17 cellular contexts compared by ENCODE assay signal in the genomic region with DNA sequence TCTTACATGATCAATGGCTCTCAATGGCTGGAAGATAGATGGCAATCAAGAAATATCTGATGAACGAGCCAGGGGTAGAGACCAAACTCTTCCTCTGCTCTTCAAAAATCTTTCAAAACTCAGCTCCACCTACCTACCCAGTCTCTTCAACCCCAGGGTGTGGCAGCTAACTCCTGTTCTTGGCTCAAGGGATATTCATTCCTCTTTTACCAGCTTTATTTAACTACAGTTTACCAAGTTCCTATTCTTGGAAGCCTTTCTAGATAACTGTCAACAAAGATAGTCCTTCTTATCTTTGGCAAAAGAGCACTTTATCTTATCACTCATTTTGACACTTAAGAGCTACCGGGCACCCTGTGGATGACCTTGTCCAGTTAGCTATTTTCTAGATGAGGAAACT. TPM values are rescaled to one million over a fixed set of nuclear protein-coding genes. Genes with fewer than 3 reads are reported as not detected.
DNase-seq lines count a peak whose midpoint lies in the region; ATAC-seq and TF ChIP-seq lines count a peak whose summit lies in the region.
"Had no signal": no experiment of that assay in that cellular context is flagged by ENCODE, and none has a peak within 500 bp of the region (broad histone marks: within the 10 kb centered on the region; RNA-seq: fewer than 3 reads in every experiment).

No MANE protein-coding gene starts in this region.

- intact Hi-C loops in left ventricle myocardium superior (cut with micrococcal nuclease): no loop called here
- intact Hi-C loops in Right ventricle myocardium inferior (cut with DNase I): no loop called here

- H3K4me3 ChIP-seq in mesendoderm (ENCODE audit: low read length): no peak overlapping the region
- H3K4me3 ChIP-seq: BLaER1 treated with 17β-estradiol and CSF1 and Interleukin-3, amounts not matched to agents 10 nM and 100 nM; K562 had no signal

- H3K36me3 Mint-ChIP-seq in effector memory CD8-positive, alpha-beta T cell (ENCODE audit: insufficient read depth): peaks cover 8% of the 10 kb centered on the region
- H3K36me3 Mint-ChIP-seq in type B pancreatic cell: peaks cover 32% of the 10 kb centered on the region

- H3K56ac ChIP-seq in mesendoderm (ENCODE audit: low read length): no peak overlapping the region

- no peaks in the 10 kb centered on the region for H3K9me3 Mint-ChIP-seq in effector memory CD8-positive, alpha-beta T cell
- H3K9me3 Mint-ChIP-seq in type B pancreatic cell: peaks cover 4% of the 10 kb centered on the region
- H3K9me3 Mint-ChIP-seq: H9 had no signal

- no peak overlapping the region for H2BK15ac ChIP-seq in mesendoderm (replicated peaks; ENCODE audit: low read depth)

- H3K27me3 ChIP-seq in mesendoderm (ENCODE audit: insufficient read depth, low read length, poor library complexity): no peaks in the 10 kb centered on the region
- H3K27me3 ChIP-seq: BLaER1 treated with 17β-estradiol and CSF1 and Interleukin-3, amounts not matched to agents 10 nM and 100 nM had no signal

- H2AK5ac ChIP-seq in mesendoderm (ENCODE audit: low read length): no peak overlapping the region

- peak overlapping the region; percentile 8 to 47 for H3K27ac Mint-ChIP-seq in effector memory CD8-positive, alpha-beta T cell
- peak overlapping the region; percentile 44 for H3K27ac Mint-ChIP-seq in type B pancreatic cell
- H3K27ac Mint-ChIP-seq: B cell, H9 had no signal

- no peak overlapping the region for H4K5ac ChIP-seq in mesendoderm (ENCODE audit: low read length)

- H3K23ac ChIP-seq in mesendoderm (ENCODE audit: low read length): no peak overlapping the region

- no peak overlapping the region for H3K4me3 Mint-ChIP-seq in effector memory CD8-positive, alpha-beta T cell
- no peak overlapping the region for H3K4me3 Mint-ChIP-seq in type B pancreatic cell
- H3K4me3 Mint-ChIP-seq: B cell; CD4-positive, CD25-positive, alpha-beta regulatory T cell; H9 had no signal

- ATAC-seq in left ventricle myocardium superior (peak; percentile 29), Right ventricle myocardium inferior (no peak), HG02981 (IDR thresholded peaks at IDR 0.05; ENCODE audit: unreplicated experiment) (no peak), HG03039 (IDR thresholded peaks at IDR 0.05; ENCODE audit: unreplicated experiment) (no peak)
- ATAC-seq in effector memory CD8-positive, alpha-beta T cell (replicated peaks): no peak
- ATAC-seq: K562 had no signal

- H3K27ac ChIP-seq in mesendoderm (ENCODE audit: low read depth, low read length): no peak overlapping the region
- H3K27ac ChIP-seq: BLaER1 treated with 17β-estradiol and CSF1 and Interleukin-3, amounts not matched to agents 10 nM and 100 nM; HL-60 had no signal

- H3K4me1 ChIP-seq in mesendoderm (ENCODE audit: control insufficient read depth, low read depth, low read length): peaks cover 8% of the 10 kb centered on the region
- H3K4me1 ChIP-seq: BLaER1 treated with 17β-estradiol and CSF1 and Interleukin-3, amounts not matched to agents 10 nM and 100 nM had no signal

- no peak overlapping the region for H4K8ac ChIP-seq in mesendoderm (ENCODE audit: low read depth, low read length)

- H3K27me3 Mint-ChIP-seq in effector memory CD8-positive, alpha-beta T cell: no peaks in the 10 kb centered on the region
- H3K27me3 Mint-ChIP-seq in type B pancreatic cell: peaks cover 5% of the 10 kb centered on the region
- H3K27me3 Mint-ChIP-seq: B cell had no signal

- H3K79me1 ChIP-seq in mesendoderm (ENCODE audit: low read length): peaks cover 7% of the 10 kb centered on the region

- no peak overlapping the region for H3K9ac ChIP-seq in mesendoderm (ENCODE audit: low read length)
- H3K9ac ChIP-seq: BLaER1 treated with 17β-estradiol and CSF1 and Interleukin-3, amounts not matched to agents 10 nM and 100 nM had no signal

- DNase-seq in left ventricle myocardium superior (no peak), Right ventricle myocardium inferior (ENCODE audit: missing footprints) (no peak), mesendoderm (peak; percentile 88), type B pancreatic cell (ENCODE audit: extremely low spot score, unreplicated experiment) (no peak), hippocampal formation (lab: John Stamatoyannopoulos, UW) (no peak)
- no peak for DNase-seq in effector memory CD8-positive, alpha-beta T cell
- DNase-seq: CD4-positive, CD25-positive, alpha-beta regulatory T cell; DMS79 treated with DMSO at 0.1 percent for 48 hours; GF-D8; H9; IMR-90 had no signal

- no peak overlapping the region for H3K4me2 ChIP-seq in mesendoderm (ENCODE audit: low read length)
- H3K4me2 ChIP-seq: BLaER1 treated with 17β-estradiol and CSF1 and Interleukin-3, amounts not matched to agents 10 nM and 100 nM had no signal

- no CpG with 5 or more reads among the region's 2 CpGs for WGBS in mesendoderm (ENCODE audit: extremely low coverage, insufficient coverage, low lambda C conversion rate)

- no peak overlapping the region for H3K4ac ChIP-seq in mesendoderm (ENCODE audit: low read depth, low read length)

- no peak overlapping the region for H2BK120ac ChIP-seq in mesendoderm (ENCODE audit: low read depth, low read length)

- no peak overlapping the region for H3K18ac ChIP-seq in mesendoderm (ENCODE audit: low read length)

- H3K4me1 Mint-ChIP-seq in effector memory CD8-positive, alpha-beta T cell (ENCODE audit: low read depth in 2 of 2): peaks cover 3 to 7% of the 10 kb centered on the region in 2 donors
- H3K4me1 Mint-ChIP-seq in type B pancreatic cell (ENCODE audit: unreplicated experiment): peaks cover 29% of the 10 kb centered on the region

- no peaks in the 10 kb centered on the region for H3K36me3 ChIP-seq in mesendoderm (ENCODE audit: control insufficient read depth, insufficient read depth, low read length)
- H3K36me3 ChIP-seq: BLaER1 treated with 17β-estradiol and CSF1 and Interleukin-3, amounts not matched to agents 10 nM and 100 nM had no signal

- H3K79me2 ChIP-seq in mesendoderm (ENCODE audit: control insufficient read depth, insufficient read depth, low read length): no peaks in the 10 kb centered on the region

- no peak overlapping the region for H2BK5ac ChIP-seq in mesendoderm (ENCODE audit: low read length)

- TF ChIP-seq CTCF in type B pancreatic cell (conservative IDR thresholded peaks at IDR 0.05): no peak

RNA-seq across cellular contexts. Expression of a gene that starts 36.3 kb away (rescaled TPM):
- total RNA-seq in left ventricle myocardium superior (16.3 TPM), Right ventricle myocardium inferior (14.2 TPM), type B pancreatic cell (ENCODE audit: low replicate concordance) (78.3 and 82.4 TPM in 2 replicates)
- polyA plus RNA-seq in mesendoderm (2013, experiment 1 of 2): 14.3 TPM
- polyA plus RNA-seq in mesendoderm (2013, experiment 2 of 2): 14.8 TPM
